Comparison of ENCODE assay signal across 11 cellular contexts in genomic region chr19:44869728-44870470, GRCh38. TPM values are rescaled to one million over a fixed set of nuclear protein-coding genes. Genes with fewer than 3 reads are reported as not detected.
DNase-seq lines count a peak whose midpoint lies in the region; ATAC-seq and TF ChIP-seq lines count a peak whose summit lies in the region.
"Had no signal": no experiment of that assay in that cellular context is flagged by ENCODE, and none has a peak within 500 bp of the region (broad histone marks: within the 10 kb centered on the region; RNA-seq: fewer than 3 reads in every experiment).

No MANE protein-coding gene starts in this region.

- H3K4me1 ChIP-seq in MM.1S (ENCODE audit: low read length) = no peaks in the 10 kb centered on the region

- peaks cover 89% of the 10 kb centered on the region for H3K27me3 ChIP-seq in MM.1S (replicated peaks; ENCODE audit: insufficient read depth, low read length)

- no peaks in the 10 kb centered on the region for H3K27me3 Mint-ChIP-seq in type B pancreatic cell
- H3K27me3 Mint-ChIP-seq: activated CD4-positive, alpha-beta memory T cell treated with anti-CD3 and anti-CD28 coated beads for 36 hours had no signal

- H4K20me1 ChIP-seq in MM.1S (ENCODE audit: insufficient read depth, low read length) = no peaks in the 10 kb centered on the region

- H2AFZ ChIP-seq in MM.1S (ENCODE audit: low read length) = no peak overlapping the region

- ATAC-seq in HG02642 (IDR thresholded peaks at IDR 0.05; ENCODE audit: poor library complexity, unreplicated experiment) = no peak

- H3K36me3 Mint-ChIP-seq in type B pancreatic cell = peaks cover 34% of the 10 kb centered on the region
- H3K36me3 Mint-ChIP-seq: activated CD4-positive, alpha-beta memory T cell treated with anti-CD3 and anti-CD28 coated beads for 36 hours had no signal

- no peaks in the 10 kb centered on the region for H3K9me3 ChIP-seq in MM.1S (replicated peaks; ENCODE audit: insufficient read depth, low read length)

- no peaks in the 10 kb centered on the region for H3F3A ChIP-seq in MM.1S (ENCODE audit: insufficient read depth, low read length)

- TF ChIP-seq CTCF in choroid plexus epithelial cell (conservative IDR thresholded peaks at IDR 0.05; ENCODE audit: low read depth, low read length) (no peak), type B pancreatic cell (conservative IDR thresholded peaks at IDR 0.05) (no peak), MM.1S (IDR thresholded peaks at IDR 0.05; ENCODE audit: low read length) (no peak)

- H3K79me2 ChIP-seq in MM.1S (ENCODE audit: low read length) = no peaks in the 10 kb centered on the region

- H3K4me3 Mint-ChIP-seq in type B pancreatic cell = no peak overlapping the region
- H3K4me3 Mint-ChIP-seq: activated CD4-positive, alpha-beta memory T cell treated with anti-CD3 and anti-CD28 coated beads for 36 hours had no signal

- H3K9me2 ChIP-seq in MM.1S (replicated peaks; ENCODE audit: insufficient read depth, low read length) = no peaks in the 10 kb centered on the region

- H3K9ac ChIP-seq in MM.1S (ENCODE audit: low read length) = no peak overlapping the region
- H3K9ac ChIP-seq: KMS-11 had no signal

- peak overlapping the region; percentile 76 for H3K27ac Mint-ChIP-seq in type B pancreatic cell
- H3K27ac Mint-ChIP-seq: activated CD4-positive, alpha-beta memory T cell treated with anti-CD3 and anti-CD28 coated beads for 36 hours had no signal

- H3K4me1 Mint-ChIP-seq in type B pancreatic cell (ENCODE audit: unreplicated experiment) = no peaks in the 10 kb centered on the region

- peak; percentile 18 for DNase-seq in NOMO-1 treated with DMSO at 0.1 percent for 48 hours (lab: John Stamatoyannopoulos, UW; ENCODE audit: unreplicated experiment)
- no peak for DNase-seq in NOMO-1 treated with dmso at 0.1 percent for 144 hours (lab: John Stamatoyannopoulos, UW; ENCODE audit: unreplicated experiment)
- peak; percentile 77 for DNase-seq in choroid plexus epithelial cell (ENCODE audit: low read depth)
- peak; percentile 34 to 81 for DNase-seq in lung microvascular endothelial cell (ENCODE audit: low read depth in 2 of 2)
- DNase-seq in type B pancreatic cell (ENCODE audit: extremely low spot score, unreplicated experiment) = no peak
- DNase-seq in NCI-H2171 (lab: John Stamatoyannopoulos, UW) = no peak
- no peak for DNase-seq in MM.1S
- DNase-seq: activated CD4-positive, alpha-beta memory T cell treated with anti-CD3 and anti-CD28 coated beads for 36 hours had no signal

- no peaks in the 10 kb centered on the region for H3K9me3 Mint-ChIP-seq in type B pancreatic cell
- H3K9me3 Mint-ChIP-seq: activated CD4-positive, alpha-beta memory T cell treated with anti-CD3 and anti-CD28 coated beads for 36 hours had no signal

- no peaks in the 10 kb centered on the region for H3K36me3 ChIP-seq in MM.1S (replicated peaks; ENCODE audit: insufficient read depth, low read length)

- H3K27ac ChIP-seq in MM.1S (ENCODE audit: low read length) = no peak overlapping the region
- H3K27ac ChIP-seq: 22Rv1, KMS-11 had no signal

- H3K4me3 ChIP-seq in choroid plexus epithelial cell (ENCODE audit: low read depth, low read length) (no peak overlapping the region), MM.1S (ENCODE audit: low read length) (no peak overlapping the region)

- H3K4me2 ChIP-seq in MM.1S (ENCODE audit: low read depth, low read length) = no peak overlapping the region
- H3K4me2 ChIP-seq: KMS-11 had no signal

RNA-seq across cellular contexts. Expression of gene TOMM40, which starts 21.2 kb away (rescaled TPM):
- total RNA-seq in lung microvascular endothelial cell (31.5 and 33.6 TPM in 2 replicates), type B pancreatic cell (ENCODE audit: low replicate concordance) (75.1 and 77.8 TPM in 2 replicates)

RNA-seq across cellular contexts. Expression of gene NECTIN2, which starts 23.8 kb away (rescaled TPM):
- total RNA-seq in lung microvascular endothelial cell = 85.4 and 118 TPM in 2 replicates
- 123 and 203 TPM in 2 replicates for total RNA-seq in type B pancreatic cell (ENCODE audit: low replicate concordance)

RNA-seq across cellular contexts. Expression of gene APOE, which starts 35.7 kb away (rescaled TPM):
- total RNA-seq in lung microvascular endothelial cell (1.3 and 2.4 TPM in 2 replicates), type B pancreatic cell (ENCODE audit: low replicate concordance) (168 and 209 TPM in 2 replicates)

RNA-seq across cellular contexts. Expression of gene APOC1, which starts 44.5 kb away (rescaled TPM):
- total RNA-seq in lung microvascular endothelial cell (0.60 and 1.3 TPM in 2 replicates), type B pancreatic cell (ENCODE audit: low replicate concordance) (76.3 and 145 TPM in 2 replicates)

Comparison
In these comparisons a context has a peak if more than half of its experiments do, and no peak if none do; other contexts are left out.
1. DNase-seq: peak in NOMO-1 treated with DMSO at 0.1 percent for 48 hours (single experiment), choroid plexus epithelial cell (single experiment) and lung microvascular endothelial cell (2 of 2); none in NOMO-1 treated with dmso at 0.1 percent for 144 hours (single experiment), type B pancreatic cell (single experiment), NCI-H2171 (single experiment) and MM.1S (single experiment).
2. RNA of gene APOE, which starts 35.7 kb away (total RNA-seq): 168 to 209 TPM in type B pancreatic cell; 1.3 to 2.4 TPM in lung microvascular endothelial cell; every median in the first group is over 10 times any median in the second.